In the genomic region with DNA sequence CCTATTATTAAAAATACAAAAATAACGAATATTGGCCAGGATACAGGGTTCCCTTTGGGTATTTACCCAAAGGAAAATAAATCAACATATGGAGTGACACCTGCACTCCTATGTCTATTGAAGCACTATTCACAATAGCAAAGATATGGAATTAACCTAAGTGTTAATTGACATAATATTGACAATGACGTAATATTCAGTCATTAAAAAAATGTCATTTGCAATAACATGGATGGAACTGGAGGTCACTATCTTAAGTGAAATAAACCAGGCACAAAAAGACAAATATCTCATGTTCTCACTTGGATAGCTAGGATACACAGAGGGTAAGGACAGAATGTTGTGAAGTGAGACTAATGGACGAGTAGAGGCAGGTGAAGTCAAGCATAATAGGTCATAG, we compare ENCODE assay signal across 27 cellular contexts.
DNase-seq lines count a peak whose midpoint lies in the region; FAIRE-seq and TF ChIP-seq lines count a peak whose summit lies in the region.
"Had no signal": no experiment of that assay in that cellular context is flagged by ENCODE, and none has a peak within 500 bp of the region (broad histone marks: within the 10 kb centered on the region; RNA-seq: fewer than 3 reads in every experiment).

No MANE protein-coding gene starts in this region.

- H3K4me3 ChIP-seq in WERI-Rb-1 (ENCODE audit: low read depth, low read length): no peak overlapping the region
- H3K4me3 ChIP-seq in left ventricle myocardium inferior: no peak overlapping the region
- H3K4me3 ChIP-seq: A549, BLaER1, GM12878 had no signal

- TF ChIP-seq CTCF in WERI-Rb-1 (IDR thresholded peaks at IDR 0.05; ENCODE audit: low read depth, low read length): no peak
- TF ChIP-seq CTCF in left ventricle myocardium inferior (IDR thresholded peaks at IDR 0.05; ENCODE audit: borderline replicate concordance): no peak

- H3K36me3 ChIP-seq in WERI-Rb-1 (no peaks in the 10 kb centered on the region), left ventricle myocardium inferior (no peaks in the 10 kb centered on the region)
- H3K36me3 ChIP-seq: BE2C, BLaER1 had no signal

- H3K27me3 ChIP-seq in WERI-Rb-1 (ENCODE audit: insufficient read depth, low read depth, severe bottlenecking) (no peaks in the 10 kb centered on the region), left ventricle myocardium inferior (ENCODE audit: low read depth) (no peaks in the 10 kb centered on the region)
- H3K27me3 ChIP-seq: BE2C, BLaER1 had no signal

- intact Hi-C loops in dendritic cell treated with granulocyte-macrophage colony-stimulating factor and Interleukin-4, amounts not matched to agents 40 ng/mL and 50 ng/mL, for 4 days (cut with micrococcal nuclease): loop anchor here (10.0 kb wide), 1 partner anchor 261 kb away; no protein-coding TSS in a partner anchor
- intact Hi-C loops in left ventricle myocardium inferior (cut with micrococcal nuclease): no loop called here

- peak overlapping the region; percentile 92 for H3K27ac Mint-ChIP-seq in dendritic cell treated with granulocyte-macrophage colony-stimulating factor and Interleukin-4, amounts not matched to agents 40 ng/mL and 50 ng/mL, for 4 days
- H3K27ac Mint-ChIP-seq: CD4-positive, alpha-beta memory T cell; CD4-positive, CD25-positive, alpha-beta regulatory T cell had no signal

- H3K9me3 Mint-ChIP-seq in dendritic cell treated with granulocyte-macrophage colony-stimulating factor and Interleukin-4, amounts not matched to agents 40 ng/mL and 50 ng/mL, for 4 days: peaks cover 28% of the 10 kb centered on the region

- no peaks in the 10 kb centered on the region for H3K9me3 ChIP-seq in WERI-Rb-1 (ENCODE audit: severe bottlenecking)
- peaks cover 49% of the 10 kb centered on the region for H3K9me3 ChIP-seq in left ventricle myocardium inferior (replicated peaks)
- H3K9me3 ChIP-seq: BE2C had no signal

- FAIRE-seq in H54 (lab: Jason Lieb, UNC) (peak; percentile 57), HTR-8/SVneo (lab: Jason Lieb, UNC) (peak; percentile 52)
- FAIRE-seq: A549, GM12878, GM12892, GM18507 had no signal

- H3K27ac ChIP-seq in WERI-Rb-1 (no peak overlapping the region), left ventricle myocardium inferior (replicated peaks) (no peak overlapping the region)
- H3K27ac ChIP-seq: 22Rv1, A549, BLaER1 had no signal

- TF ChIP-seq POLR2A in H54 (IDR thresholded peaks at IDR 0.05; ENCODE audit: low read depth, low read length): no peak

- H3K4me1 ChIP-seq in left ventricle myocardium inferior: no peaks in the 10 kb centered on the region
- H3K4me1 ChIP-seq: A549, BE2C, BLaER1 had no signal

- H3K27me3 Mint-ChIP-seq in dendritic cell treated with granulocyte-macrophage colony-stimulating factor and Interleukin-4, amounts not matched to agents 40 ng/mL and 50 ng/mL, for 4 days: no peaks in the 10 kb centered on the region
- H3K27me3 Mint-ChIP-seq: CD4-positive, alpha-beta memory T cell; CD8-positive, alpha-beta memory T cell had no signal

- H3K36me3 Mint-ChIP-seq in dendritic cell treated with granulocyte-macrophage colony-stimulating factor and Interleukin-4, amounts not matched to agents 40 ng/mL and 50 ng/mL, for 4 days (ENCODE audit: low read depth): no peaks in the 10 kb centered on the region

- H3K4me1 Mint-ChIP-seq in dendritic cell treated with granulocyte-macrophage colony-stimulating factor and Interleukin-4, amounts not matched to agents 40 ng/mL and 50 ng/mL, for 4 days (ENCODE audit: low read depth): peaks cover 37% of the 10 kb centered on the region

- DNase-seq in DMS153 (lab: John Stamatoyannopoulos, UW): peak; percentile 7
- no peak for DNase-seq in DMS153 treated with DMSO at 0.1 percent for 48 hours (lab: John Stamatoyannopoulos, UW; ENCODE audit: unreplicated experiment)
- no peak for DNase-seq in H54 (ENCODE audit: insufficient read length, low spot score)
- DNase-seq in HTR-8/SVneo (ENCODE audit: insufficient read length, low spot score): no peak
- DNase-seq in WERI-Rb-1: no peak
- no peak for DNase-seq in left ventricle myocardium inferior
- DNase-seq in foreskin melanocyte: no peak
- DNase-seq: BE2C; C1 segment of cervical spinal cord; CD4-positive, alpha-beta memory T cell; CD4-positive, CD25-positive, alpha-beta regulatory T cell; CD8-positive, alpha-beta memory T cell; COR-L47; DMS 273 treated with DMSO at 0.1 percent for 48 hours; DMS53; DMS79; DND-41; EL; GDM1 had no signal

- H3K4me3 Mint-ChIP-seq in dendritic cell treated with granulocyte-macrophage colony-stimulating factor and Interleukin-4, amounts not matched to agents 40 ng/mL and 50 ng/mL, for 4 days: no peak overlapping the region
- H3K4me3 Mint-ChIP-seq: CD14-positive monocyte; CD4-positive, alpha-beta memory T cell; CD4-positive, CD25-positive, alpha-beta regulatory T cell; CD8-positive, alpha-beta memory T cell had no signal
